ENCODE assay signal across 30 cellular contexts in the genomic region with DNA sequence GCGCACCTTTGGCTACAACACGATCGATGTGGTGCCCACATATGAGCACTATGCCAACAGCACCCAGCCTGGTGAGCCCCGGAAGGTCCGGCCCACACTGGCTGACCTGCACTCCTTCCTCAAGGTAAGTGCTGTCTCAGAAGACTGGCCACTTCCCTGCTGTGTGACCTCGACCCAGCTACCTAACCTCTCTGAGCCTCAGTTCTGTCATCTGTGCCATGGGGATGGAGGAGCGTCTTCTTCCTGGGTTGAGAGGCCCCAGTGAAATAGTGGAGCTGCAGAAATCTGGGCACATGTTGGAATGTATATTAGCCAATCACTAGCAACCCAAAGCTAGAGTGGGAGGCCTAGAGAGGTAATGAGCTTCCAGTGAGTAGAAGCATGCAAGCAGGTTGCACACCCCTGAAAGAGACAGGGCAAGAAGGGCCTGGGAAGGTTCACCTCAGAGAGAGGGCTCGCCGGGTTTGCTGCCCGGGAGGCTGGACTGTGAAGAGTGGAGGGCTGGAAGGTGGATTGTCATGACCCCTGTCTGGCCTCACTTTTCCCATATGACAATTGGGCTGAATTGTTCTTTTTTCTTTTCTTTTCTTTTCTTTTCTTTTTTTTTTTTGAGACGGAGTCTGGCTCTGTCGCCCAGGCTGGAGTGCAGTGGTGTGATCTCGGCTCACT. TPM values are rescaled to one million over a fixed set of nuclear protein-coding genes. Genes with fewer than 3 reads are reported as not detected.
A peak's percentile ranks its signal among the peaks of the same experiment; 100 is the strongest.
DNase-seq lines count a peak whose midpoint lies in the region; ATAC-seq, FAIRE-seq and TF ChIP-seq lines count a peak whose summit lies in the region.
"Had no signal": no experiment of that assay in that cellular context is flagged by ENCODE, and none has a peak within 500 bp of the region (broad histone marks: within the 10 kb centered on the region; RNA-seq: fewer than 3 reads in every experiment).

No MANE protein-coding gene starts in this region.

- H3K23ac ChIP-seq in H1 (ENCODE audit: insufficient read length) = no peak overlapping the region

- H4K20me1 ChIP-seq in H1 (replicated peaks in 1 of 2; ENCODE audit: control insufficient read depth in 1 of 2, insufficient read depth in 2 of 2, low read length in 2 of 2) = no peaks in the 10 kb centered on the region

- H3K36me3 Mint-ChIP-seq in activated naive CD8-positive, alpha-beta T cell treated with anti-CD3 and anti-CD28 coated beads, Interleukin-2, amount 10 ng/mL, durations not matched to agents 7 days and 5 days = peaks cover 1% of the 10 kb centered on the region
- no peaks in the 10 kb centered on the region for H3K36me3 Mint-ChIP-seq in activated naive CD8-positive, alpha-beta T cell treated with anti-CD3 and anti-CD28 coated beads for 36 hours
- no peaks in the 10 kb centered on the region for H3K36me3 Mint-ChIP-seq in stimulated activated memory B cell treated with anti-CD40 and anti-IgM and Interleukin-4, amounts not matched to agents 10 μg/mL and 1 μg/mL and 100 μg/mL, for 72 hours
- no peaks in the 10 kb centered on the region for H3K36me3 Mint-ChIP-seq in immature natural killer cell
- H3K36me3 Mint-ChIP-seq: CD4-positive, alpha-beta memory T cell; IgD-negative memory B cell had no signal

- no peak overlapping the region for H3K4ac ChIP-seq in H1 (replicated peaks; ENCODE audit: insufficient read length, low read depth, low read length)

- H4K5ac ChIP-seq in H1 (ENCODE audit: insufficient read length, low read depth, low read length) = no peak overlapping the region

- no peaks in the 10 kb centered on the region for H3K9me3 Mint-ChIP-seq in activated naive CD8-positive, alpha-beta T cell treated with anti-CD3 and anti-CD28 coated beads, Interleukin-2, amount 10 ng/mL, durations not matched to agents 7 days and 5 days
- no peaks in the 10 kb centered on the region for H3K9me3 Mint-ChIP-seq in activated naive CD8-positive, alpha-beta T cell treated with anti-CD3 and anti-CD28 coated beads for 36 hours
- H3K9me3 Mint-ChIP-seq in stimulated activated memory B cell treated with anti-CD40 and anti-IgM and Interleukin-4, amounts not matched to agents 10 μg/mL and 1 μg/mL and 100 μg/mL, for 72 hours = no peaks in the 10 kb centered on the region
- no peaks in the 10 kb centered on the region for H3K9me3 Mint-ChIP-seq in immature natural killer cell
- H3K9me3 Mint-ChIP-seq: CD4-positive, alpha-beta memory T cell; IgD-negative memory B cell had no signal

- H3K27ac Mint-ChIP-seq in activated naive CD8-positive, alpha-beta T cell treated with anti-CD3 and anti-CD28 coated beads, Interleukin-2, amount 10 ng/mL, durations not matched to agents 7 days and 5 days = peak overlapping the region; percentile 52
- H3K27ac Mint-ChIP-seq in activated naive CD8-positive, alpha-beta T cell treated with anti-CD3 and anti-CD28 coated beads for 36 hours = no peak overlapping the region
- peak overlapping the region; percentile 60 for H3K27ac Mint-ChIP-seq in stimulated activated memory B cell treated with anti-CD40 and anti-IgM and Interleukin-4, amounts not matched to agents 10 μg/mL and 1 μg/mL and 100 μg/mL, for 72 hours
- H3K27ac Mint-ChIP-seq in immature natural killer cell = peak overlapping the region in 1 of 6 donors; percentile 14

- no peak for ATAC-seq in activated naive CD8-positive, alpha-beta T cell treated with anti-CD3 and anti-CD28 coated beads, Interleukin-2, amount 10 ng/mL, durations not matched to agents 7 days and 5 days (ENCODE audit: low read depth)
- ATAC-seq in stimulated activated memory B cell treated with anti-CD40 and anti-IgM and Interleukin-4, amounts not matched to agents 10 μg/mL and 1 μg/mL and 100 μg/mL, for 72 hours = no peak
- ATAC-seq in GM21737 (IDR thresholded peaks at IDR 0.05; ENCODE audit: unreplicated experiment) = no peak
- ATAC-seq: GM12878 had no signal

- TF ChIP-seq CTCF in HEK293 (tag by site-specific recombination; IDR thresholded peaks at IDR 0.05) (no peak), H1 (IDR thresholded peaks at IDR 0.05; ENCODE audit: control extremely low read depth in 1 of 3, insufficient read depth in 1 of 3, low read depth in 1 of 3, low read length in 3 of 3) (no peak)

- H2AFZ ChIP-seq in H1 (ENCODE audit: low read length) = no peak overlapping the region

- no peak overlapping the region for H2AK5ac ChIP-seq in H1 (ENCODE audit: low read depth, low read length)

- no peak for TF ChIP-seq POLR2A in H1 (IDR thresholded peaks at IDR 0.05; ENCODE audit: control extremely low read depth in 1 of 2, low read depth in 2 of 2, low read length in 2 of 2)

- H3K4me2 ChIP-seq in H1 (ENCODE audit: insufficient read depth in 1 of 2, low read depth in 2 of 2, low read length in 2 of 2) = no peak overlapping the region

- no peaks in the 10 kb centered on the region for H3K79me1 ChIP-seq in H1 (ENCODE audit: low read depth, low read length)

- no peak overlapping the region for H4K91ac ChIP-seq in H1 (replicated peaks; ENCODE audit: insufficient read length, low read length)

- no peak overlapping the region for H3K4me3 Mint-ChIP-seq in activated naive CD8-positive, alpha-beta T cell treated with anti-CD3 and anti-CD28 coated beads, Interleukin-2, amount 10 ng/mL, durations not matched to agents 7 days and 5 days
- no peak overlapping the region for H3K4me3 Mint-ChIP-seq in activated naive CD8-positive, alpha-beta T cell treated with anti-CD3 and anti-CD28 coated beads for 36 hours
- H3K4me3 Mint-ChIP-seq in stimulated activated memory B cell treated with anti-CD40 and anti-IgM and Interleukin-4, amounts not matched to agents 10 μg/mL and 1 μg/mL and 100 μg/mL, for 72 hours = no peak overlapping the region
- no peak overlapping the region for H3K4me3 Mint-ChIP-seq in immature natural killer cell
- H3K4me3 Mint-ChIP-seq: CD4-positive, alpha-beta memory T cell had no signal

- H2BK5ac ChIP-seq in H1 (ENCODE audit: low read depth, low read length) = no peak overlapping the region

- CTCF ChIA-PET in HEK293 (lab: Yijun Ruan, JAX) (interaction anchor here (1.0 to 2.8 kb wide), 4 partner anchors 10 to 93 kb away, joined by 3 to 22 read pairs (median 12); no protein-coding TSS in a partner anchor), H1 (lab: Charles Lee; ENCODE audit: partially characterized antibody) (interaction anchor here (1.4 to 6.3 kb wide), 5 partner anchors 10 to 91 kb away, joined by 3 to 102 read pairs (median 31); no protein-coding TSS in a partner anchor)

- H4K8ac ChIP-seq in H1 (ENCODE audit: extremely low read depth, insufficient read depth, low read length) = peak overlapping the region; percentile 17; the same call in 1 of the 2 replicates

- no peaks in the 10 kb centered on the region; the same call in 1 of the 2 replicates for H3K23me2 ChIP-seq in H1 (ENCODE audit: low read depth, low read length)

- POLR2A ChIA-PET in activated naive CD8-positive, alpha-beta T cell treated with anti-CD3 and anti-CD28 coated beads, Interleukin-2, amount 10 ng/mL, durations not matched to agents 7 days and 5 days (lab: Charles Lee) = interaction anchor here (0.7 to 1.9 kb wide), 2 partner anchors 19 to 69 kb away, joined by 3 to 9 read pairs; no protein-coding TSS in a partner anchor
- POLR2A ChIA-PET in HEK293 (lab: Yijun Ruan, JAX) = no interaction called here
- POLR2A ChIA-PET in H1 (lab: Charles Lee; ENCODE audit: partially characterized antibody) = interaction anchor here (3.1 kb wide), 1 partner anchor 65 kb away, joined by 12 read pairs; no protein-coding TSS in a partner anchor

- H3K9me3 ChIP-seq in HEK293 (ENCODE audit: control insufficient read depth, insufficient read depth, low read depth, low read length) (no peaks in the 10 kb centered on the region), H1 (ENCODE audit: insufficient read depth in 2 of 2, low read depth in 1 of 2, low read length in 1 of 2) (no peaks in the 10 kb centered on the region)
- H3K9me3 ChIP-seq: SJSA1 had no signal

- peaks cover 11% of the 10 kb centered on the region for H3K4me1 ChIP-seq in HEK293 (ENCODE audit: control insufficient read depth, insufficient read depth, low read length)
- peaks cover 0 to 3% (median 0%) of the 10 kb centered on the region in 4 experiments; a peak in 2 of 7 replicates for H3K4me1 ChIP-seq in H1 (replicated peaks in 1 of 4; ENCODE audit: control insufficient read depth in 3 of 4, insufficient read depth in 4 of 4, low read length in 3 of 4)

- FAIRE-seq in H1 (lab: Jason Lieb, UNC) = no peak
- FAIRE-seq: A204.1, GM12878 had no signal

- no peaks in the 10 kb centered on the region for H3K27me3 Mint-ChIP-seq in activated naive CD8-positive, alpha-beta T cell treated with anti-CD3 and anti-CD28 coated beads, Interleukin-2, amount 10 ng/mL, durations not matched to agents 7 days and 5 days
- H3K27me3 Mint-ChIP-seq in activated naive CD8-positive, alpha-beta T cell treated with anti-CD3 and anti-CD28 coated beads for 36 hours = no peaks in the 10 kb centered on the region
- H3K27me3 Mint-ChIP-seq in stimulated activated memory B cell treated with anti-CD40 and anti-IgM and Interleukin-4, amounts not matched to agents 10 μg/mL and 1 μg/mL and 100 μg/mL, for 72 hours = no peaks in the 10 kb centered on the region
- peaks cover 0 to 15% (median 7%) of the 10 kb centered on the region in 3 donors for H3K27me3 Mint-ChIP-seq in immature natural killer cell (ENCODE audit: low read depth in 3 of 3)
- H3K27me3 Mint-ChIP-seq: CD4-positive, alpha-beta memory T cell; IgD-negative memory B cell had no signal

- no peak overlapping the region for H2BK20ac ChIP-seq in H1 (ENCODE audit: low read length)

- no peak for TF ChIP-seq EP300 in H1 (IDR thresholded peaks at IDR 0.05; ENCODE audit: borderline replicate concordance in 1 of 2, low read depth in 2 of 2, low read length in 2 of 2)

- 89% methylated on average over 13 of the region's 13 CpGs; no CpG with 5 or more reads in 1 of the 2 experiments for WGBS in H1 (ENCODE audit: extremely low coverage in 1 of 2, insufficient coverage in 1 of 2, insufficient read length in 1 of 2, insufficient replicate concordance in 2 of 2, low coverage in 1 of 2, low lambda C conversion rate in 2 of 2, missing lambda C conversion rate in 1 of 2), 2 experiments

- no peak overlapping the region for H2BK120ac ChIP-seq in H1 (replicated peaks; ENCODE audit: low read depth, low read length)

- no peak overlapping the region for H3K14ac ChIP-seq in H1 (ENCODE audit: insufficient read length)

- no peak for TF ChIP-seq RAD21 in H1 (IDR thresholded peaks at IDR 0.05 in 1 of 2, conservative IDR thresholded peaks at IDR 0.05 in 1 of 2; ENCODE audit: low read depth in 2 of 2, low read length in 2 of 2)

- DNase-seq in activated naive CD8-positive, alpha-beta T cell treated with anti-CD3 and anti-CD28 coated beads, Interleukin-2, amount 10 ng/mL, durations not matched to agents 7 days and 5 days = no peak
- no peak for DNase-seq in activated naive CD8-positive, alpha-beta T cell treated with anti-CD3 and anti-CD28 coated beads for 36 hours
- DNase-seq in H1 (ENCODE audit: low read depth in 1 of 2, low spot score in 2 of 2) = no peak
- no peak for DNase-seq in T-helper 9 cell
- no peak for DNase-seq in immature natural killer cell
- DNase-seq: AML-193; C1 segment of cervical spinal cord; CD4-positive, alpha-beta memory T cell; COR-L47; DMS79; EL; GDM1; Karpas-422; NCI-H1092; NCI-H1417 treated with DMSO at 0.1 percent for 48 hours; NCI-H1694 treated with DMSO at 0.1 percent for 48 hours; NCI-H2081; NCI-H2227 treated with DMSO at 0.1 percent for 48 hours; NCI-H526 treated with DMSO at 0.1 percent for 48 hours; Right ventricle myocardium superior; RPMI8226 had no signal

- peaks cover 42% of the 10 kb centered on the region for H3K4me1 Mint-ChIP-seq in activated naive CD8-positive, alpha-beta T cell treated with anti-CD3 and anti-CD28 coated beads, Interleukin-2, amount 10 ng/mL, durations not matched to agents 7 days and 5 days
- peaks cover 35% of the 10 kb centered on the region for H3K4me1 Mint-ChIP-seq in activated naive CD8-positive, alpha-beta T cell treated with anti-CD3 and anti-CD28 coated beads for 36 hours
- H3K4me1 Mint-ChIP-seq in stimulated activated memory B cell treated with anti-CD40 and anti-IgM and Interleukin-4, amounts not matched to agents 10 μg/mL and 1 μg/mL and 100 μg/mL, for 72 hours = peaks cover 58% of the 10 kb centered on the region
- peaks cover 40 to 43% of the 10 kb centered on the region in 2 donors for H3K4me1 Mint-ChIP-seq in immature natural killer cell

- H3K9ac ChIP-seq in H1 (replicated peaks in 1 of 4; ENCODE audit: extremely low read depth in 1 of 4, low read depth in 3 of 4, low read length in 3 of 4) = no peak overlapping the region

- H3K27me3 ChIP-seq in H1 (replicated peaks in 1 of 4; ENCODE audit: control insufficient read depth in 3 of 4, extremely low read depth in 1 of 4, insufficient read depth in 3 of 4, low read length in 3 of 4) = no peaks in the 10 kb centered on the region
- H3K27me3 ChIP-seq: SJSA1 had no signal

- H2BK15ac ChIP-seq in H1 (ENCODE audit: low read length) = no peak overlapping the region

- H2BK12ac ChIP-seq in H1 (ENCODE audit: low read depth, low read length) = no peak overlapping the region

- H3K4me3 ChIP-seq in HEK293 (ENCODE audit: low read depth, low read length) = no peak overlapping the region
- no peak overlapping the region for H3K4me3 ChIP-seq in H1 (ENCODE audit: extremely low read depth in 1 of 4, insufficient read depth in 2 of 4, low read depth in 3 of 4, low read length in 4 of 4)
- H3K4me3 ChIP-seq: GM12878, SJSA1 had no signal

- no peaks in the 10 kb centered on the region for H3K36me3 ChIP-seq in HEK293 (ENCODE audit: control insufficient read depth in 2 of 2, insufficient read depth in 1 of 2, low read length in 2 of 2)
- no peaks in the 10 kb centered on the region for H3K36me3 ChIP-seq in H1 (ENCODE audit: control insufficient read depth in 2 of 4, insufficient read depth in 4 of 4, low read length in 3 of 4)
- H3K36me3 ChIP-seq: SJSA1 had no signal

- H3K27ac ChIP-seq in HEK293 (ENCODE audit: extremely low read depth, low read depth, low read length) (no peak overlapping the region), H1 (ENCODE audit: low read depth, low read length) (no peak overlapping the region)
- H3K27ac ChIP-seq: SJSA1 had no signal

- no peaks in the 10 kb centered on the region for H3K79me2 ChIP-seq in H1 (ENCODE audit: control insufficient read depth in 1 of 2, insufficient read depth in 2 of 2, low read length in 2 of 2)

- H3K18ac ChIP-seq in H1 (ENCODE audit: extremely low read depth, low read length) = no peak overlapping the region

- H3K56ac ChIP-seq in H1 (replicated peaks; ENCODE audit: insufficient read length, low read depth, low read length) = no peak overlapping the region

RNA-seq across cellular contexts. Expression of gene SLC12A3, which starts 0.5 kb away (rescaled TPM):
- not detected for total RNA-seq in activated naive CD8-positive, alpha-beta T cell treated with anti-CD3 and anti-CD28 coated beads, Interleukin-2, amount 10 ng/mL, durations not matched to agents 7 days and 5 days
- total RNA-seq in activated naive CD8-positive, alpha-beta T cell treated with anti-CD3 and anti-CD28 coated beads for 36 hours = under 1 TPM in 1 of 2 experiments, not detected in 1; 0.04 TPM
- not detected in 2 replicates for total RNA-seq in H1 (2021; fragmentation: NEBNext Ultra II Directional; extraction: Animal tissue kit (Norgen Biotek cat#: 25700))
- polyA plus RNA-seq in H1 (2011; rRNA removed) = 0.03 TPM in 1 of 2 replicates, not detected in the other
- 0.04 TPM for polyA plus RNA-seq in H1 (2011; cell fraction: cytosol; rRNA removed)
- 0.04 TPM for polyA plus RNA-seq in H1 (2011; cell fraction: nucleus; rRNA removed)
- polyA plus RNA-seq in H1 (2012, experiment 1 of 2) = not detected in 4 replicates
- polyA plus RNA-seq in H1 (2012, experiment 2 of 2) = not detected
- polyA plus RNA-seq in H1 (2013, experiment 1 of 2) = 0.02 TPM
- polyA plus RNA-seq in H1 (2013, experiment 2 of 2) = 0.02 TPM
- 0.06 and 0.07 TPM in 2 replicates for polyA minus RNA-seq in H1 (2011; rRNA and poly(A)+ RNA removed)
- polyA minus RNA-seq in H1 (2011; cell fraction: cytosol; rRNA and poly(A)+ RNA removed) = 1.1 TPM
- polyA minus RNA-seq in H1 (2011; cell fraction: nucleus; rRNA and poly(A)+ RNA removed) = 0.40 TPM
- polyA plus RNA-seq in immature natural killer cell = under 1 TPM in 1 of 3 donors, not detected in 2; 0.51 TPM
- total RNA-seq: CD4-positive, alpha-beta memory T cell; H4; NCI-H460; Right ventricle myocardium superior; SJSA1 had no signal
- polyA plus RNA-seq: CD4-positive, alpha-beta memory T cell had no signal
